ENCODE assay signal across 8 cellular contexts in genomic region chr19:19644054-19644388, GRCh38. TPM values are rescaled to one million over a fixed set of nuclear protein-coding genes. Genes with fewer than 3 reads are reported as not detected.
A peak's percentile ranks its signal among the peaks of the same experiment; 100 is the strongest.
DNase-seq lines count a peak whose midpoint lies in the region; ATAC-seq and TF ChIP-seq lines count a peak whose summit lies in the region.

No MANE protein-coding gene starts in this region.

- H2BK120ac ChIP-seq in neuronal stem cell (ENCODE audit: low read depth, low read length), result no peak overlapping the region

- no peak overlapping the region for H2BK5ac ChIP-seq in neuronal stem cell (ENCODE audit: low read length)

- peak overlapping the region; percentile 95 for H3K4me3 Mint-ChIP-seq in CD8-positive, alpha-beta T cell

- peak overlapping the region; percentile 67; the same call in 1 of the 2 replicates for H3K9ac ChIP-seq in MM.1S (ENCODE audit: low read length)
- H3K9ac ChIP-seq in neuronal stem cell (ENCODE audit: low read depth, low read length, poor library complexity), result no peak overlapping the region

- CTCF ChIA-PET in CD8-positive, alpha-beta T cell (lab: Charles Lee), result interaction anchor here (0.7 to 9.0 kb wide), 30 partner anchors 9 to 312 kb away, joined by 3 to 93 read pairs (median 4); partner anchors contain the start of genes LPAR2 and YJEFN3

- H3K4me3 ChIP-seq in CD8-positive, alpha-beta T cell (ENCODE audit: low read depth, low read length), result peak overlapping the region; percentile 100
- peak overlapping the region; percentile 95 for H3K4me3 ChIP-seq in MM.1S (ENCODE audit: low read length)
- peak overlapping the region; percentile 79 for H3K4me3 ChIP-seq in ectodermal cell (ENCODE audit: insufficient read depth, low read depth, low read length)
- peak overlapping the region in 1 of 2 donors; percentile 81 for H3K4me3 ChIP-seq in neuronal stem cell (ENCODE audit: low read length in 2 of 2)

- no peak overlapping the region for H2AK5ac ChIP-seq in neuronal stem cell (ENCODE audit: low read depth, low read length)

- H3K27me3 ChIP-seq in CD8-positive, alpha-beta T cell (ENCODE audit: insufficient read depth, low read length), result no peaks in the 10 kb centered on the region
- H3K27me3 ChIP-seq in MM.1S (replicated peaks; ENCODE audit: insufficient read depth, low read length), result no peaks in the 10 kb centered on the region
- peaks cover 9% of the 10 kb centered on the region for H3K27me3 ChIP-seq in ectodermal cell (ENCODE audit: control insufficient read depth, insufficient read depth, low read length, poor library complexity, severe bottlenecking)
- H3K27me3 ChIP-seq in neuronal stem cell (ENCODE audit: control insufficient read depth in 3 of 3, insufficient read depth in 3 of 3, low read depth in 1 of 3, low read length in 3 of 3), result no peaks in the 10 kb centered on the region

- H3K79me1 ChIP-seq in neuronal stem cell (ENCODE audit: low read depth, low read length), result no peaks in the 10 kb centered on the region

- no peak for ATAC-seq in CD8-positive, alpha-beta T cell
- ATAC-seq in GM21737 (IDR thresholded peaks at IDR 0.05; ENCODE audit: unreplicated experiment) (no peak), GM19351 (IDR thresholded peaks at IDR 0.05; ENCODE audit: unreplicated experiment) (no peak), GM19328 (IDR thresholded peaks at IDR 0.05; ENCODE audit: unreplicated experiment) (no peak)

- H3K14ac ChIP-seq in neuronal stem cell (ENCODE audit: low read length), result no peak overlapping the region

- H3K4me1 Mint-ChIP-seq in CD8-positive, alpha-beta T cell (ENCODE audit: low read depth), result peaks cover 20% of the 10 kb centered on the region

- peaks cover 30% of the 10 kb centered on the region for H3K36me3 ChIP-seq in CD8-positive, alpha-beta T cell (ENCODE audit: insufficient read depth, low read length)
- H3K36me3 ChIP-seq in MM.1S (replicated peaks; ENCODE audit: insufficient read depth, low read length), result no peaks in the 10 kb centered on the region
- H3K36me3 ChIP-seq in ectodermal cell (ENCODE audit: control insufficient read depth, insufficient read depth, low read length), result peaks cover 22% of the 10 kb centered on the region
- peaks cover 25 to 47% of the 10 kb centered on the region in 2 donors for H3K36me3 ChIP-seq in neuronal stem cell (replicated peaks in 1 of 2; ENCODE audit: control insufficient read depth in 2 of 2, insufficient read depth in 2 of 2, low read length in 2 of 2)

- H2BK15ac ChIP-seq in neuronal stem cell (ENCODE audit: low read length), result no peak overlapping the region

- H3K4ac ChIP-seq in neuronal stem cell (ENCODE audit: low read length), result no peak overlapping the region

- intact Hi-C loops in CD8-positive, alpha-beta T cell (cut with DNase I, micrococcal nuclease), result loop anchor here (1.0 to 10.0 kb wide), 5 partner anchors 18 to 319 kb away; partner anchors contain the start of genes MAU2 (in 1 of the 2), NDUFA13 (in 1 of the 2), SUGP1 (in 1 of the 2) and TSSK6 (in 1 of the 2)

- H3F3A ChIP-seq in MM.1S (ENCODE audit: insufficient read depth, low read length), result peaks cover 10% of the 10 kb centered on the region

- no peak overlapping the region for H3K23ac ChIP-seq in neuronal stem cell (ENCODE audit: low read depth, low read length, poor library complexity)

- WGBS in ectodermal cell, 2 experiments, result 56 to 65% methylated on average over 5 of the region's 5 CpGs
- no CpG with 5 or more reads among the region's 5 CpGs for WGBS in neuronal stem cell (ENCODE audit: extremely low coverage in 2 of 2, insufficient read length in 2 of 2, insufficient replicate concordance in 1 of 2), 2 donors

- no peak overlapping the region for H4K8ac ChIP-seq in neuronal stem cell (ENCODE audit: low read depth, low read length)

- H3K27ac Mint-ChIP-seq in CD8-positive, alpha-beta T cell, result peak overlapping the region; percentile 93

- peak overlapping the region; percentile 92 for H3K27ac ChIP-seq in CD8-positive, alpha-beta T cell (ENCODE audit: low read depth, low read length)
- peak overlapping the region; percentile 61; the same call in 1 of the 2 replicates for H3K27ac ChIP-seq in MM.1S (ENCODE audit: low read length)
- no peak overlapping the region for H3K27ac ChIP-seq in ectodermal cell (ENCODE audit: insufficient read depth, low read depth, low read length, poor library complexity, severe bottlenecking)
- no peak overlapping the region for H3K27ac ChIP-seq in neuronal stem cell (replicated peaks; ENCODE audit: low read length)

- H4K20me1 ChIP-seq in MM.1S (ENCODE audit: insufficient read depth, low read length), result no peaks in the 10 kb centered on the region

- H3K4me2 ChIP-seq in MM.1S (ENCODE audit: low read depth, low read length), result peak overlapping the region; percentile 98
- H3K4me2 ChIP-seq in neuronal stem cell (ENCODE audit: insufficient read depth, low read length, poor library complexity, severe bottlenecking), result peak overlapping the region; percentile 97

- no peaks in the 10 kb centered on the region for H3K27me3 Mint-ChIP-seq in CD8-positive, alpha-beta T cell (ENCODE audit: low read depth)

- peaks cover 74% of the 10 kb centered on the region for H3K36me3 Mint-ChIP-seq in CD8-positive, alpha-beta T cell

- H2BK12ac ChIP-seq in neuronal stem cell (ENCODE audit: low read length), result no peak overlapping the region

- H3K9me3 ChIP-seq in CD8-positive, alpha-beta T cell (ENCODE audit: low read length), result no peaks in the 10 kb centered on the region
- H3K9me3 ChIP-seq in MM.1S (replicated peaks; ENCODE audit: insufficient read depth, low read length) (no peaks in the 10 kb centered on the region), ectodermal cell (ENCODE audit: control insufficient read depth, low read length) (no peaks in the 10 kb centered on the region), neuronal stem cell (replicated peaks in 1 of 2; ENCODE audit: control insufficient read depth in 2 of 2, insufficient read depth in 1 of 2, low read depth in 1 of 2, low read length in 2 of 2) (peaks cover 0 to 2% of the 10 kb centered on the region in 2 donors)

- peak; percentile 33 for TF ChIP-seq CTCF in CD8-positive, alpha-beta T cell (IDR thresholded peaks at IDR 0.05)
- no peak for TF ChIP-seq CTCF in MM.1S (IDR thresholded peaks at IDR 0.05; ENCODE audit: low read length)

- H3K18ac ChIP-seq in neuronal stem cell (ENCODE audit: low read length), result no peak overlapping the region

- H3K9me3 Mint-ChIP-seq in CD8-positive, alpha-beta T cell, result no peaks in the 10 kb centered on the region

- no peaks in the 10 kb centered on the region; the same call in 1 of the 2 replicates for H3K79me2 ChIP-seq in MM.1S (ENCODE audit: low read length)

- peaks cover 20% of the 10 kb centered on the region for H3K4me1 ChIP-seq in CD8-positive, alpha-beta T cell (ENCODE audit: insufficient read depth, low read length)
- H3K4me1 ChIP-seq in MM.1S (ENCODE audit: low read length) (0 out of 2 replicates have a peak, but pooled peaks cover 3% of the 10 kb centered on the region), ectodermal cell (ENCODE audit: control insufficient read depth, insufficient read depth, low read length) (peaks cover 9% of the 10 kb centered on the region), neuronal stem cell (ENCODE audit: control insufficient read depth in 2 of 2, insufficient read depth in 1 of 2, low read depth in 1 of 2, low read length in 2 of 2) (peaks cover 0 to 5% of the 10 kb centered on the region in 2 donors)

- POLR2A ChIA-PET in CD8-positive, alpha-beta T cell (lab: Charles Lee), result interaction anchor here (0.7 to 1.9 kb wide), 6 partner anchors 10 to 114 kb away, joined by 3 to 12 read pairs (median 5); partner anchors contain the start of genes ATP13A1 and ZNF101

- H2AFZ ChIP-seq in MM.1S (ENCODE audit: low read length) (peak overlapping the region; percentile 95), neuronal stem cell (ENCODE audit: low read length) (peak overlapping the region; percentile 97)

- no peaks in the 10 kb centered on the region for H3K9me2 ChIP-seq in MM.1S (replicated peaks; ENCODE audit: insufficient read depth, low read length)

- H4K91ac ChIP-seq in neuronal stem cell (ENCODE audit: low read depth, low read length, poor library complexity), result no peak overlapping the region

- DNase-seq in CD8-positive, alpha-beta T cell, result no peak
- DNase-seq in MM.1S, result no peak
- no peak for DNase-seq in neuronal stem cell (ENCODE audit: low spot score)
- no peak for DNase-seq in NOMO-1 (lab: John Stamatoyannopoulos, UW; ENCODE audit: unreplicated experiment in 2 of 2)

RNA-seq across cellular contexts. Expression of gene GMIP, which starts 0.6 kb away (rescaled TPM):
- total RNA-seq in CD8-positive, alpha-beta T cell, result 10 to 100 TPM; 82.7 to 85.7 TPM
- 17.1 TPM for polyA plus RNA-seq in ectodermal cell (2013, experiment 1 of 4)
- polyA plus RNA-seq in ectodermal cell (2013, experiment 2 of 4), result 12.2 TPM
- 10.1 TPM for polyA plus RNA-seq in ectodermal cell (2013, experiment 3 of 4)
- polyA plus RNA-seq in ectodermal cell (2013, experiment 4 of 4), result 15.5 TPM
- 6.5 TPM for polyA plus RNA-seq in neuronal stem cell (2013, experiment 1 of 2)
- 6.7 TPM for polyA plus RNA-seq in neuronal stem cell (2013, experiment 2 of 2)

RNA-seq across cellular contexts. Expression of gene LPAR2, which starts 16.0 kb away (rescaled TPM):
- 10 to 100 TPM; 63.8 to 67.4 TPM for total RNA-seq in CD8-positive, alpha-beta T cell
- polyA plus RNA-seq in ectodermal cell (2013, experiment 1 of 4), result 80.1 TPM
- polyA plus RNA-seq in ectodermal cell (2013, experiment 2 of 4), result 77.2 TPM
- polyA plus RNA-seq in ectodermal cell (2013, experiment 3 of 4), result 68.3 TPM
- 87.8 TPM for polyA plus RNA-seq in ectodermal cell (2013, experiment 4 of 4)
- 79.0 TPM for polyA plus RNA-seq in neuronal stem cell (2013, experiment 1 of 2)
- polyA plus RNA-seq in neuronal stem cell (2013, experiment 2 of 2), result 73.0 TPM

RNA-seq across cellular contexts. Expression of gene ATP13A1, which starts 19.5 kb away (rescaled TPM):
- total RNA-seq in CD8-positive, alpha-beta T cell, result 10 to 100 TPM; 79.4 to 87.9 TPM
- 52.6 TPM for polyA plus RNA-seq in ectodermal cell (2013, experiment 1 of 4)
- 56.6 TPM for polyA plus RNA-seq in ectodermal cell (2013, experiment 2 of 4)
- 35.6 TPM for polyA plus RNA-seq in ectodermal cell (2013, experiment 3 of 4)
- polyA plus RNA-seq in ectodermal cell (2013, experiment 4 of 4), result 44.9 TPM
- 20.7 TPM for polyA plus RNA-seq in neuronal stem cell (2013, experiment 1 of 2)
- polyA plus RNA-seq in neuronal stem cell (2013, experiment 2 of 2), result 20.1 TPM

RNA-seq across cellular contexts. Expression of gene ZNF101, which starts 24.6 kb away (rescaled TPM):
- total RNA-seq in CD8-positive, alpha-beta T cell, result 10 to 100 TPM; 71.2 to 75.5 TPM
- polyA plus RNA-seq in ectodermal cell (2013, experiment 1 of 4), result 23.1 TPM
- polyA plus RNA-seq in ectodermal cell (2013, experiment 2 of 4), result 21.6 TPM
- polyA plus RNA-seq in ectodermal cell (2013, experiment 3 of 4), result 15.1 TPM
- polyA plus RNA-seq in ectodermal cell (2013, experiment 4 of 4), result 13.8 TPM
- 14.0 TPM for polyA plus RNA-seq in neuronal stem cell (2013, experiment 1 of 2)
- polyA plus RNA-seq in neuronal stem cell (2013, experiment 2 of 2), result 14.0 TPM

RNA-seq across cellular contexts. Expression of gene PBX4, which starts 25.5 kb away (rescaled TPM):
- total RNA-seq in CD8-positive, alpha-beta T cell, result 10 to 100 TPM; 44.4 to 48.8 TPM
- 9.6 TPM for polyA plus RNA-seq in ectodermal cell (2013, experiment 1 of 4)
- 5.2 TPM for polyA plus RNA-seq in ectodermal cell (2013, experiment 2 of 4)
- 8.6 TPM for polyA plus RNA-seq in ectodermal cell (2013, experiment 3 of 4)
- polyA plus RNA-seq in ectodermal cell (2013, experiment 4 of 4), result 9.8 TPM
- polyA plus RNA-seq in neuronal stem cell (2013, experiment 1 of 2), result 6.9 TPM
- 7.0 TPM for polyA plus RNA-seq in neuronal stem cell (2013, experiment 2 of 2)

Comparison
In these comparisons a context has a peak if more than half of its experiments do, and no peak if none do; other contexts are left out.
1. H3K27ac ChIP-seq: peak in CD8-positive, alpha-beta T cell (single experiment) and MM.1S (single experiment); none in ectodermal cell (single experiment) and neuronal stem cell (single experiment).